Comparison of ENCODE assay signal across 21 cellular contexts in the genomic region with DNA sequence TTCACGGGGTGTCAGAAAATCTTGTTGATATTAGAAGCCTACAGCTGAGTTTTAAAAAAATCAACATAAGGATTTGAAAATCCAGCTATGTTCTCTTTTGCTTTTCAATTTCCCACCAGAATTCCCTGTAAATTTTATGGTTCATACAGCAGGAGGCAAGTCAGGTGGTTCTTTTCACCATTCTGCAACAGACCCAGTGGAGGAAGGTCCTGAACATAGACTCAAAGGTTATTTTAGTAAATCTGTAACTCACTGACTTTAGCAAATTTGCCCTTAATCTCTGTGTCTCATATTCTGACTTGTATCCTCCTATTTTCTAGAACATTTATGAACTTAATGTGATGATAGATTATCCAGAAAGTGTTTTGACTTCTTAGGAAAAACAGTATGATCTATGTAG.
DNase-seq lines count a peak whose midpoint lies in the region; ATAC-seq and TF ChIP-seq lines count a peak whose summit lies in the region.
"Had no signal": no experiment of that assay in that cellular context is flagged by ENCODE, and none has a peak within 500 bp of the region (broad histone marks: within the 10 kb centered on the region; RNA-seq: fewer than 3 reads in every experiment).

No MANE protein-coding gene starts in this region.

- peak overlapping the region; percentile 33 for H3K27ac Mint-ChIP-seq in MCF 10A (ENCODE audit: low read depth, unreplicated experiment)
- peak overlapping the region; percentile 72 for H3K27ac Mint-ChIP-seq in chondrocyte (ENCODE audit: unreplicated experiment)
- H3K27ac Mint-ChIP-seq: CD4-positive, alpha-beta T cell; IgD-negative memory B cell had no signal

- H3F3A ChIP-seq in smooth muscle cell (ENCODE audit: low read depth), result no peaks in the 10 kb centered on the region

- WGBS in smooth muscle cell (ENCODE audit: low lambda C conversion rate), result 59% methylated on average over 1 of the region's 1 CpG

- DNase-seq in MCF 10A (ENCODE audit: unreplicated experiment), result no peak
- DNase-seq in breast epithelium (ENCODE audit: low spot score in 2 of 2), result no peak
- DNase-seq in chondrocyte (ENCODE audit: low spot score), result no peak
- DNase-seq in left lobe of liver (ENCODE audit: low spot score), result no peak
- DNase-seq in smooth muscle cell (lab: John Stamatoyannopoulos, UW; ENCODE audit: unreplicated experiment), result no peak
- DNase-seq in NOMO-1 treated with DMSO at 0.1 percent for 48 hours (lab: John Stamatoyannopoulos, UW; ENCODE audit: unreplicated experiment), result no peak
- DNase-seq: 8988T; CD4-positive, alpha-beta T cell; NCI-H1048; NCI-H1417; NCI-H1694 treated with DMSO at 0.1 percent for 48 hours; NCI-H2081 treated with DMSO at 0.1 percent for 48 hours; NCI-H2171; NCI-H510A; NCI-H69 had no signal

- H3K9me3 ChIP-seq in breast epithelium (no peaks in the 10 kb centered on the region), smooth muscle cell (replicated peaks; ENCODE audit: low read depth) (no peaks in the 10 kb centered on the region)
- H3K9me3 ChIP-seq: BLaER1 had no signal

- POLR2A ChIA-PET in MCF 10A (lab: Yijun Ruan, JAX), result interaction anchor here (0.7 to 1.0 kb wide), 2 partner anchors 20 to 368 kb away, joined by 3 to 4 read pairs; no protein-coding TSS in a partner anchor

- H3K27me3 ChIP-seq in breast epithelium (no peaks in the 10 kb centered on the region), smooth muscle cell (ENCODE audit: low read depth) (no peaks in the 10 kb centered on the region)
- H3K27me3 ChIP-seq: BLaER1 had no signal

- no peaks in the 10 kb centered on the region for H3K27me3 Mint-ChIP-seq in MCF 10A (ENCODE audit: insufficient read depth, unreplicated experiment)
- peaks cover 2% of the 10 kb centered on the region for H3K27me3 Mint-ChIP-seq in chondrocyte (ENCODE audit: low read depth)
- H3K27me3 Mint-ChIP-seq: CD4-positive, alpha-beta T cell; IgD-negative memory B cell had no signal

- TF ChIP-seq POLR2A in breast epithelium (IDR thresholded peaks at IDR 0.05), result no peak

- H3K4me2 ChIP-seq in smooth muscle cell, result peak overlapping the region; percentile 28
- H3K4me2 ChIP-seq: BLaER1, KMS-11 had no signal

- H4K20me1 ChIP-seq in smooth muscle cell (ENCODE audit: low read depth), result no peaks in the 10 kb centered on the region
- H4K20me1 ChIP-seq: BLaER1 had no signal

- TF ChIP-seq CTCF in MCF 10A (IDR thresholded peaks at IDR 0.05; ENCODE audit: unreplicated experiment) (no peak), breast epithelium (IDR thresholded peaks at IDR 0.05) (no peak), chondrocyte (IDR thresholded peaks at IDR 0.05) (no peak), smooth muscle cell (IDR thresholded peaks at IDR 0.05; ENCODE audit: borderline replicate concordance, insufficient read depth, poor library complexity, severe bottlenecking) (no peak)

- H3K27ac ChIP-seq in breast epithelium (no peak overlapping the region), smooth muscle cell (ENCODE audit: low read depth) (no peak overlapping the region)
- H3K27ac ChIP-seq: BLaER1, KMS-11 had no signal

- H3K79me2 ChIP-seq in smooth muscle cell (ENCODE audit: low read depth), result no peaks in the 10 kb centered on the region

- BruUV-seq in MCF 10A (replicated peaks; lab: Mats Ljungman, UMichigan), result no TSS peak

- H3K9me3 Mint-ChIP-seq in MCF 10A (ENCODE audit: unreplicated experiment), result no peaks in the 10 kb centered on the region
- H3K9me3 Mint-ChIP-seq in chondrocyte (ENCODE audit: low read depth), result no peaks in the 10 kb centered on the region

- H3K36me3 ChIP-seq in breast epithelium (no peaks in the 10 kb centered on the region), smooth muscle cell (ENCODE audit: low read depth) (no peaks in the 10 kb centered on the region)
- H3K36me3 ChIP-seq: BLaER1 had no signal

- H3K4me1 Mint-ChIP-seq in MCF 10A (ENCODE audit: insufficient read depth, unreplicated experiment) (peaks cover 20% of the 10 kb centered on the region), chondrocyte (ENCODE audit: low read depth) (peaks cover 23% of the 10 kb centered on the region)
- H3K4me1 Mint-ChIP-seq: IgD-negative memory B cell had no signal

- no peak overlapping the region for H3K4me3 Mint-ChIP-seq in MCF 10A (ENCODE audit: unreplicated experiment)
- H3K4me3 Mint-ChIP-seq in chondrocyte (ENCODE audit: unreplicated experiment), result no peak overlapping the region
- H3K4me3 Mint-ChIP-seq: CD4-positive, alpha-beta T cell; IgD-negative memory B cell had no signal

- H3K36me3 Mint-ChIP-seq in MCF 10A (ENCODE audit: insufficient read depth, unreplicated experiment), result no peaks in the 10 kb centered on the region
- no peaks in the 10 kb centered on the region for H3K36me3 Mint-ChIP-seq in chondrocyte (ENCODE audit: low read depth)
- H3K36me3 Mint-ChIP-seq: IgD-negative memory B cell had no signal

- intact Hi-C loops in MCF 10A (cut with micrococcal nuclease) (no loop called here), breast epithelium (cut with DNase I; ENCODE audit: low total_unique reads) (no loop called here)

- H3K4me1 ChIP-seq in breast epithelium, result no peaks in the 10 kb centered on the region
- H3K4me1 ChIP-seq in smooth muscle cell (ENCODE audit: low read depth), result no peaks in the 10 kb centered on the region
- H3K4me1 ChIP-seq: BLaER1 had no signal

- CTCF ChIA-PET in MCF 10A (lab: Yijun Ruan, JAX), result interaction anchor here (0.7 to 1.2 kb wide), 3 partner anchors 24 to 251 kb away, joined by 3 to 6 read pairs (median 5); no protein-coding TSS in a partner anchor

- no peak overlapping the region for H3K4me3 ChIP-seq in breast epithelium
- H3K4me3 ChIP-seq in smooth muscle cell, result no peak overlapping the region
- H3K4me3 ChIP-seq: BLaER1 had no signal

- H2AFZ ChIP-seq in smooth muscle cell (ENCODE audit: low read depth), result no peak overlapping the region

- H3K9ac ChIP-seq in smooth muscle cell (ENCODE audit: low read depth), result no peak overlapping the region
- H3K9ac ChIP-seq: BLaER1, KMS-11 had no signal

- peak; percentile 85 for ATAC-seq in left lobe of liver
- no peak for ATAC-seq in esophagus mucosa
- ATAC-seq in GM19397 (IDR thresholded peaks at IDR 0.05; ENCODE audit: unreplicated experiment), result no peak
- ATAC-seq: HCT116 had no signal
